9 cellular contexts compared by ENCODE assay signal in genomic region chr1:111594128-111594693, GRCh38. TPM values are rescaled to one million over a fixed set of nuclear protein-coding genes. Genes with fewer than 3 reads are reported as not detected.
DNase-seq lines count a peak whose midpoint lies in the region; ATAC-seq, FAIRE-seq and TF ChIP-seq lines count a peak whose summit lies in the region.
"Had no signal": no experiment of that assay in that cellular context is flagged by ENCODE, and none has a peak within 500 bp of the region (broad histone marks: within the 10 kb centered on the region; RNA-seq: fewer than 3 reads in every experiment).

No MANE protein-coding gene starts in this region.

- POLR2A ChIA-PET in PC-9 (lab: Charles Lee; ENCODE audit: unreplicated experiment) = interaction anchor here (0.6 kb wide), 1 partner anchor 41 kb away, joined by 3 read pairs; no protein-coding TSS in a partner anchor

- in situ Hi-C loops in brain microvascular endothelial cell (cut with HindIII; ENCODE audit: low pct_ligation_motif_present, low sequenced_read_pairs) = no loop called here

- H3K4me2 ChIP-seq in PC-9 = peak overlapping the region; percentile 75
- H3K4me2 ChIP-seq in smooth muscle cell = no peak overlapping the region

- H3K79me2 ChIP-seq in PC-9 (ENCODE audit: low read depth) = no peaks in the 10 kb centered on the region
- H3K79me2 ChIP-seq in smooth muscle cell (ENCODE audit: low read depth) = no peaks in the 10 kb centered on the region

- intact Hi-C loops in PC-9 (cut with micrococcal nuclease; ENCODE audit: unreplicated experiment) = loop anchor here (5.0 kb wide), 1 partner anchor 52 kb away; no protein-coding TSS in a partner anchor

- H3F3A ChIP-seq in PC-9 (ENCODE audit: insufficient read depth, low read depth) (peaks cover 39% of the 10 kb centered on the region), smooth muscle cell (ENCODE audit: low read depth) (peaks cover 8% of the 10 kb centered on the region)

- TF ChIP-seq POLR2A in GM12891 (IDR thresholded peaks at IDR 0.05; ENCODE audit: low read depth, low read length) = no peak

- no peaks in the 10 kb centered on the region for H3K9me2 ChIP-seq in PC-9 (ENCODE audit: insufficient read depth)

- TF ChIP-seq CTCF in PC-9 (conservative IDR thresholded peaks at IDR 0.05) (no peak), smooth muscle cell (IDR thresholded peaks at IDR 0.05; ENCODE audit: borderline replicate concordance, insufficient read depth, poor library complexity, severe bottlenecking) (no peak), brain microvascular endothelial cell (IDR thresholded peaks at IDR 0.05; ENCODE audit: low read depth, low read length, missing control alignments) (no peak)

- H3K4me3 ChIP-seq in PC-9 = no peak overlapping the region
- no peak overlapping the region for H3K4me3 ChIP-seq in esophagus (ENCODE audit: low read depth in 1 of 2, low read length in 2 of 2)
- H3K4me3 ChIP-seq in smooth muscle cell = no peak overlapping the region
- H3K4me3 ChIP-seq in brain microvascular endothelial cell (ENCODE audit: low read depth, low read length) = no peak overlapping the region
- H3K4me3 ChIP-seq: SK-N-MC had no signal

- BruUV-seq in PC-9 (replicated peaks; lab: Mats Ljungman, UMichigan) = no TSS peak

- no peaks in the 10 kb centered on the region for H3K9me3 ChIP-seq in PC-9 (ENCODE audit: insufficient read depth, low read depth)
- no peaks in the 10 kb centered on the region for H3K9me3 ChIP-seq in esophagus (ENCODE audit: control insufficient read depth in 2 of 2, insufficient read depth in 1 of 2, low read depth in 1 of 2, low read length in 1 of 2)
- H3K9me3 ChIP-seq in smooth muscle cell (replicated peaks; ENCODE audit: low read depth) = no peaks in the 10 kb centered on the region

- H3K27me3 ChIP-seq in PC-9 (ENCODE audit: insufficient read depth, low read depth) = no peaks in the 10 kb centered on the region
- no peaks in the 10 kb centered on the region for H3K27me3 ChIP-seq in esophagus (ENCODE audit: control insufficient read depth in 1 of 2, insufficient read depth in 2 of 2, low read length in 2 of 2)
- H3K27me3 ChIP-seq in smooth muscle cell (ENCODE audit: low read depth) = no peaks in the 10 kb centered on the region
- H3K27me3 ChIP-seq in brain microvascular endothelial cell (replicated peaks) = no peaks in the 10 kb centered on the region

- no peak for ATAC-seq in GM18870 (IDR thresholded peaks at IDR 0.05; ENCODE audit: unreplicated experiment)

- FAIRE-seq in GM12891 (lab: Jason Lieb, UNC) = peak; percentile 38

- H4K20me1 ChIP-seq in PC-9 (ENCODE audit: insufficient read depth) (no peaks in the 10 kb centered on the region), smooth muscle cell (ENCODE audit: low read depth) (no peaks in the 10 kb centered on the region)

- H3K4me1 ChIP-seq in PC-9 (replicated peaks; ENCODE audit: insufficient read depth) (peaks cover 36% of the 10 kb centered on the region), esophagus (ENCODE audit: control insufficient read depth in 2 of 2, insufficient read depth in 2 of 2, low read length in 1 of 2) (peaks cover 2 to 3% of the 10 kb centered on the region in 2 donors), smooth muscle cell (ENCODE audit: low read depth) (peaks cover 10% of the 10 kb centered on the region)

- DNase-seq in GM12891 (ENCODE audit: insufficient read length, low spot score) (no peak), PC-9 (no peak), smooth muscle cell (lab: John Stamatoyannopoulos, UW; ENCODE audit: unreplicated experiment) (no peak), brain microvascular endothelial cell (no peak)
- no peak for DNase-seq in stimulated activated CD4-positive, alpha-beta T cell treated with anti-CD3 and anti-CD28 coated beads, Interleukin-4, amount 100 ng/mL, for 1 hour
- DNase-seq: NCI-H446 treated with DMSO at 0.1 percent for 48 hours had no signal

- WGBS in esophagus, 2 donors = 62 to 71% methylated on average over 6 of the region's 6 CpGs
- WGBS in smooth muscle cell (ENCODE audit: low lambda C conversion rate) = 74% methylated on average over 6 of the region's 6 CpGs

- H2AFZ ChIP-seq in PC-9 (peak overlapping the region; percentile 67; the same call in 1 of the 2 replicates), smooth muscle cell (ENCODE audit: low read depth) (no peak overlapping the region)

- CTCF ChIA-PET in PC-9 (lab: Charles Lee) = no interaction called here

- H3K36me3 ChIP-seq in PC-9 (ENCODE audit: low read depth) (no peaks in the 10 kb centered on the region), esophagus (ENCODE audit: control insufficient read depth in 2 of 2, insufficient read depth in 2 of 2, low read length in 1 of 2) (no peaks in the 10 kb centered on the region), smooth muscle cell (ENCODE audit: low read depth) (no peaks in the 10 kb centered on the region), brain microvascular endothelial cell (replicated peaks) (no peaks in the 10 kb centered on the region)

- H3K27ac ChIP-seq in PC-9 = peak overlapping the region; percentile 78
- peak overlapping the region; percentile 56 to 91 for H3K27ac ChIP-seq in esophagus (ENCODE audit: low read depth in 2 of 2, low read length in 1 of 2)
- peak overlapping the region; percentile 63 for H3K27ac ChIP-seq in smooth muscle cell (ENCODE audit: low read depth)
- no peak overlapping the region for H3K27ac ChIP-seq in brain microvascular endothelial cell
- H3K27ac ChIP-seq: SK-N-MC had no signal

- H3K9ac ChIP-seq in smooth muscle cell (ENCODE audit: low read depth) = no peak overlapping the region

TF ChIP-seq in GM12891, 5 proteins besides CTCF, POLR2A, EP300 and RAD21:
- TF ChIP-seq SPI1 (IDR thresholded peaks at IDR 0.05; ENCODE audit: low read depth, low read length) (peak; percentile 75), POU2F2 (IDR thresholded peaks at IDR 0.05; ENCODE audit: low read depth, low read length) (no peak)

RNA-seq across cellular contexts. Expression of gene RAP1A, which starts 25.4 kb away (rescaled TPM):
- polyA plus RNA-seq in GM12891 (2012; ENCODE audit: low read depth, missing spikeins) = 120 TPM
- 45.4 and 55.2 TPM in 2 replicates for total RNA-seq in PC-9 (2021)
- polyA plus RNA-seq in esophagus = 10 to 100 TPM; 56.8 to 60.2 TPM
- 49.4 and 64.9 TPM in 2 replicates for total RNA-seq in smooth muscle cell
- 36.8 and 39.8 TPM in 2 replicates for polyA plus RNA-seq in smooth muscle cell
